Comparison of ENCODE assay signal across 22 cellular contexts in genomic region chr2:158570869-158571268, GRCh38.
"Had no signal": no experiment of that assay in that cellular context is flagged by ENCODE, and none has a peak within 500 bp of the region (broad histone marks: within the 10 kb centered on the region; RNA-seq: fewer than 3 reads in every experiment).

No MANE protein-coding gene starts in this region.

- H3K79me2 ChIP-seq: hepatocyte had no signal

- DNase-seq: dermis blood vessel endothelial cell; dorsolateral prefrontal cortex; effector CD4-positive, alpha-beta T cell; effector memory CD4-positive, alpha-beta T cell; erythroblast; heart left ventricle; hypothalamus; immature natural killer cell; islet precursor cell; left cardiac atrium; left lung; left ventricle myocardium superior; lower lobe of right lung; mesenchymal stem cell; midbrain; naive thymus-derived CD4-positive, alpha-beta T cell had no signal

- H3K4me3 ChIP-seq: coronary artery, dorsolateral prefrontal cortex, esophagus muscularis mucosa, gastroesophageal sphincter, heart left ventricle, hepatocyte, left lung, lower lobe of right lung had no signal

- H3K4me2 ChIP-seq: hepatocyte had no signal

- ATAC-seq: foreskin keratinocyte; gastroesophageal sphincter; heart left ventricle; left cardiac atrium; left lung; left ventricle myocardium superior; lower lobe of right lung; naive thymus-derived CD4-positive, alpha-beta T cell had no signal

- H3K27me3 ChIP-seq: dorsolateral prefrontal cortex, esophagus muscularis mucosa, foreskin keratinocyte, gastroesophageal sphincter, heart left ventricle, hepatocyte, left lung had no signal

- H3K27ac ChIP-seq: coronary artery, dorsolateral prefrontal cortex, epithelial cell of prostate, esophagus muscularis mucosa, foreskin keratinocyte, gastroesophageal sphincter, heart left ventricle, hepatocyte, left lung, lower lobe of right lung had no signal

- H3K4me1 ChIP-seq: foreskin keratinocyte, left lung, lower lobe of right lung had no signal

- H3K36me3 ChIP-seq: esophagus muscularis mucosa, gastroesophageal sphincter, heart left ventricle, left lung, lower lobe of right lung had no signal
